9 cellular contexts compared by ENCODE assay signal in the genomic region with DNA sequence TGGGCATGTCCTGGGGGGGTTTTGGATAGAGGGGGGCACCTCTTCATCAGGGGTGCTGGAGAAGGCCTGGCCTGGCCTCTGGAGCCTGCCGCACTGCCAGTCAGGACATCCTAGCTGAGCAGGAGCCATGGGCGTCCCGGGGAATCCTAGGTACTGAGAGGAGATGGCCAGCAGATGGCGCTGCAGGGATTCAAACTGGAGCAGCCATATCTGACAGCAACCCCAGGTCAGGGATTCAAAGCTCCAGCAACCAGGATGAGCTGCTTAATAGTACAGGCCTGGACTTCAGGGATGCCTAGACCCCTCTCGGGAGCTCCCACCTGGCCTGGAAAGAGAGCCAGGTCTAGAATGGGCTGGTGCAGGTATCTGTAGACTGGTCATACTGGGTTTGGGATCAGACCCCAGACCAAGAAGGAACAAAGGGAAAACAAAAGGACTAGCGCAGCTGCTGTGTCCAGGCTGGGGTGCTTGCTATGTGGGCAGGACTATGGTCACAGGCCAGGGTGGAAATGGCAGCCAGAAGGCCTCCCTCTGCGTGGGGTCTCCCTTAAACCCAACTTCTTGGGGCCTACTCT.
DNase-seq lines count a peak whose midpoint lies in the region; ATAC-seq and TF ChIP-seq lines count a peak whose summit lies in the region.
"Had no signal": no experiment of that assay in that cellular context is flagged by ENCODE, and none has a peak within 500 bp of the region (broad histone marks: within the 10 kb centered on the region; RNA-seq: fewer than 3 reads in every experiment).

No MANE protein-coding gene starts in this region.

- H3K36me3 Mint-ChIP-seq in T-helper 2 cell treated with Interferon-gamma antibody and Interleukin-4, amounts not matched to agents 5 μg/mL and 100 μg/mL, for 36 hours (ENCODE audit: low read depth) = no peaks in the 10 kb centered on the region

- ATAC-seq in GM18868 (IDR thresholded peaks at IDR 0.05; ENCODE audit: unreplicated experiment) = peak; percentile 58
- no peak for ATAC-seq in GM21367 (IDR thresholded peaks at IDR 0.05; ENCODE audit: unreplicated experiment)

- peaks cover 31% of the 10 kb centered on the region for H3K9me3 Mint-ChIP-seq in T-helper 2 cell treated with Interferon-gamma antibody and Interleukin-4, amounts not matched to agents 5 μg/mL and 100 μg/mL, for 36 hours

- WGBS in adrenal gland, 4 donors = 32 to 37% (median 36%) methylated on average over 5 to 7 of the region's 7 CpGs

- no peak overlapping the region for H3K27ac ChIP-seq in adrenal gland
- H3K27ac ChIP-seq: epithelial cell of prostate had no signal

- H3K4me3 Mint-ChIP-seq in T-helper 2 cell treated with Interferon-gamma antibody and Interleukin-4, amounts not matched to agents 5 μg/mL and 100 μg/mL, for 36 hours = no peak overlapping the region

- TF ChIP-seq POLR2A in adrenal gland (IDR thresholded peaks at IDR 0.05) = no peak

- no peak overlapping the region for H3K4me3 ChIP-seq in adrenal gland

- DNase-seq in CD1c-positive myeloid dendritic cell (ENCODE audit: extremely low spot score) (peak; percentile 40), NCI-H2227 treated with DMSO at 0.1 percent for 48 hours (lab: John Stamatoyannopoulos, UW) (peak; percentile 70), adrenal gland (peak; percentile 55 to 92 (median 79)), left kidney (ENCODE audit: low read depth, low spot score) (peak; percentile 92)
- peak; percentile 1 for DNase-seq in stimulated activated CD8-positive, alpha-beta memory T cell treated with anti-CD3 and anti-CD28 coated beads, Interleukin-4, amount 100 ng/mL, for 24 hours (ENCODE audit: low read depth)
- no peak for DNase-seq in T-helper 2 cell treated with Interferon-gamma antibody and Interleukin-4, amounts not matched to agents 5 μg/mL and 100 μg/mL, for 36 hours (ENCODE audit: low spot score)

- H3K9me3 ChIP-seq in adrenal gland (replicated peaks in 1 of 3) = no peaks in the 10 kb centered on the region

- intact Hi-C loops in adrenal gland (cut with DNase I) = loop anchor here in 1 of 2 donors (5.0 kb wide), 1 partner anchor 1147 kb away; no protein-coding TSS in a partner anchor

- no peaks in the 10 kb centered on the region for H3K4me1 Mint-ChIP-seq in T-helper 2 cell treated with Interferon-gamma antibody and Interleukin-4, amounts not matched to agents 5 μg/mL and 100 μg/mL, for 36 hours (ENCODE audit: low read depth)

- H3K36me3 ChIP-seq in adrenal gland (replicated peaks in 1 of 2) = no peaks in the 10 kb centered on the region

- peak; percentile 43 to 69 (median 58) for TF ChIP-seq CTCF in adrenal gland (IDR thresholded peaks at IDR 0.05)

- H3K27me3 ChIP-seq in adrenal gland = no peaks in the 10 kb centered on the region

- no peak overlapping the region for H3K27ac Mint-ChIP-seq in T-helper 2 cell treated with Interferon-gamma antibody and Interleukin-4, amounts not matched to agents 5 μg/mL and 100 μg/mL, for 36 hours

- no peaks in the 10 kb centered on the region for H3K27me3 Mint-ChIP-seq in T-helper 2 cell treated with Interferon-gamma antibody and Interleukin-4, amounts not matched to agents 5 μg/mL and 100 μg/mL, for 36 hours (ENCODE audit: low read depth)

- H3K4me1 ChIP-seq in adrenal gland (replicated peaks in 1 of 2) = no peaks in the 10 kb centered on the region
